1 cellular context compared by ENCODE assay signal in the genomic region with DNA sequence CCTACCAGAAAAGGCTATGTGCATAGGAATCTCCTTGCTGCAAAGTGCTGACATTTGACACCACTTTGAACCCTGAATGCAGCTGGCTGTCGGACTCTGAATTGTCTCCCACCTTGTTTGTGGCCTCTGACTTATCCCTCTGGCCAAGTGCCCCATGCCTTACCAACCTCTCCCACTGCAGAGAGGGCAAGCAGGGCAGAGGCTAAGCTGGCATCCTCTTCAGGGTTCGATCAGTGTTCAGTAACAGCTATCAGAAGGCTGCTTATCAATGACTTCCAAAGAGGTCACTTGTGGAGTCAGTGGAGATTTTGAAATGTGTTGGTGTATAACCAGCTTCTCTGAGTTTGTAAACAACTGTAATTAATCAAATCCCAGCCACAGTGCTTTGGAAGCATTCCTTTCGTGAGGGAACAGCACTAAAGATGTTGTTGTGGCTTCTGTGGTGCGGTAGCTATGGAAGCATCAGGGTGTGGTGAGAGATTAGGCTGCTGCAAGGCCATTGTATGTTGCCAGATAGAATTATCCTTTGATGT.
TF ChIP-seq lines count a peak whose summit lies in the region.

No MANE protein-coding gene starts in this region.

TF ChIP-seq in HepG2, 621 proteins besides CTCF, POLR2A, EP300 and RAD21 (continued from another document):
- TF ChIP-seq, protein P1, sequence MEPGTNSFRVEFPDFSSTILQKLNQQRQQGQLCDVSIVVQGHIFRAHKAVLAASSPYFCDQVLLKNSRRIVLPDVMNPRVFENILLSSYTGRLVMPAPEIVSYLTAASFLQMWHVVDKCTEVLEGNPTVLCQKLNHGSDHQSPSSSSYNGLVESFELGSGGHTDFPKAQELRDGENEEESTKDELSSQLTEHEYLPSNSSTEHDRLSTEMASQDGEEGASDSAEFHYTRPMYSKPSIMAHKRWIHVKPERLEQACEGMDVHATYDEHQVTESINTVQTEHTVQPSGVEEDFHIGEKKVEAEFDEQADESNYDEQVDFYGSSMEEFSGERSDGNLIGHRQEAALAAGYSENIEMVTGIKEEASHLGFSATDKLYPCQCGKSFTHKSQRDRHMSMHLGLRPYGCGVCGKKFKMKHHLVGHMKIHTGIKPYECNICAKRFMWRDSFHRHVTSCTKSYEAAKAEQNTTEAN (CRISPR knock-in tag; conservative IDR thresholded peaks at IDR 0.05), result peak; percentile 61; the same call in 1 of the 2 replicates
- TF ChIP-seq RFX1 (IDR thresholded peaks at IDR 0.05), result peak; percentile 79
- TF ChIP-seq MAFF (IDR thresholded peaks at IDR 0.05; ENCODE audit: low read depth, low read length), result 0 out of 2 replicates have a peak, but pooled peaks have one; percentile 3
- TF ChIP-seq MYC (CRISPR knock-in tag; IDR thresholded peaks at IDR 0.05; ENCODE audit: borderline replicate concordance), result peak; percentile 36; the same call in 1 of the 2 replicates
- TF ChIP-seq, protein P2, sequence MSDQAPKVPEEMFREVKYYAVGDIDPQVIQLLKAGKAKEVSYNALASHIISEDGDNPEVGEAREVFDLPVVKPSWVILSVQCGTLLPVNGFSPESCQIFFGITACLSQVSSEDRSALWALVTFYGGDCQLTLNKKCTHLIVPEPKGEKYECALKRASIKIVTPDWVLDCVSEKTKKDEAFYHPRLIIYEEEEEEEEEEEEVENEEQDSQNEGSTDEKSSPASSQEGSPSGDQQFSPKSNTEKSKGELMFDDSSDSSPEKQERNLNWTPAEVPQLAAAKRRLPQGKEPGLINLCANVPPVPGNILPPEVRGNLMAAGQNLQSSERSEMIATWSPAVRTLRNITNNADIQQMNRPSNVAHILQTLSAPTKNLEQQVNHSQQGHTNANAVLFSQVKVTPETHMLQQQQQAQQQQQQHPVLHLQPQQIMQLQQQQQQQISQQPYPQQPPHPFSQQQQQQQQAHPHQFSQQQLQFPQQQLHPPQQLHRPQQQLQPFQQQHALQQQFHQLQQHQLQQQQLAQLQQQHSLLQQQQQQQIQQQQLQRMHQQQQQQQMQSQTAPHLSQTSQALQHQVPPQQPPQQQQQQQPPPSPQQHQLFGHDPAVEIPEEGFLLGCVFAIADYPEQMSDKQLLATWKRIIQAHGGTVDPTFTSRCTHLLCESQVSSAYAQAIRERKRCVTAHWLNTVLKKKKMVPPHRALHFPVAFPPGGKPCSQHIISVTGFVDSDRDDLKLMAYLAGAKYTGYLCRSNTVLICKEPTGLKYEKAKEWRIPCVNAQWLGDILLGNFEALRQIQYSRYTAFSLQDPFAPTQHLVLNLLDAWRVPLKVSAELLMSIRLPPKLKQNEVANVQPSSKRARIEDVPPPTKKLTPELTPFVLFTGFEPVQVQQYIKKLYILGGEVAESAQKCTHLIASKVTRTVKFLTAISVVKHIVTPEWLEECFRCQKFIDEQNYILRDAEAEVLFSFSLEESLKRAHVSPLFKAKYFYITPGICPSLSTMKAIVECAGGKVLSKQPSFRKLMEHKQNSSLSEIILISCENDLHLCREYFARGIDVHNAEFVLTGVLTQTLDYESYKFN (CRISPR knock-in tag; conservative IDR thresholded peaks at IDR 0.05), result peak; percentile 28; the same call in 1 of the 2 replicates
- TF ChIP-seq, protein P3, sequence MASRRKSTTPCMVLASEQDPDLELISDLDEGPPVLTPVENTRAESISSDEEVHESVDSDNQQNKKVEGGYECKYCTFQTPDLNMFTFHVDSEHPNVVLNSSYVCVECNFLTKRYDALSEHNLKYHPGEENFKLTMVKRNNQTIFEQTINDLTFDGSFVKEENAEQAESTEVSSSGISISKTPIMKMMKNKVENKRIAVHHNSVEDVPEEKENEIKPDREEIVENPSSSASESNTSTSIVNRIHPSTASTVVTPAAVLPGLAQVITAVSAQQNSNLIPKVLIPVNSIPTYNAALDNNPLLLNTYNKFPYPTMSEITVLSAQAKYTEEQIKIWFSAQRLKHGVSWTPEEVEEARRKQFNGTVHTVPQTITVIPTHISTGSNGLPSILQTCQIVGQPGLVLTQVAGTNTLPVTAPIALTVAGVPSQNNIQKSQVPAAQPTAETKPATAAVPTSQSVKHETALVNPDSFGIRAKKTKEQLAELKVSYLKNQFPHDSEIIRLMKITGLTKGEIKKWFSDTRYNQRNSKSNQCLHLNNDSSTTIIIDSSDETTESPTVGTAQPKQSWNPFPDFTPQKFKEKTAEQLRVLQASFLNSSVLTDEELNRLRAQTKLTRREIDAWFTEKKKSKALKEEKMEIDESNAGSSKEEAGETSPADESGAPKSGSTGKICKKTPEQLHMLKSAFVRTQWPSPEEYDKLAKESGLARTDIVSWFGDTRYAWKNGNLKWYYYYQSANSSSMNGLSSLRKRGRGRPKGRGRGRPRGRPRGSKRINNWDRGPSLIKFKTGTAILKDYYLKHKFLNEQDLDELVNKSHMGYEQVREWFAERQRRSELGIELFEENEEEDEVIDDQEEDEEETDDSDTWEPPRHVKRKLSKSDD (CRISPR knock-in tag; IDR thresholded peaks at IDR 0.05; ENCODE audit: low read depth), result 0 out of 2 replicates have a peak, but pooled peaks have one; percentile 25
- no peak for TF ChIP-seq CCAR2 (optimal IDR thresholded peaks at IDR 0.05; ENCODE audit: low read depth, low read length)
- peak; percentile 13 to 63; a peak in 1 of 4 replicates for TF ChIP-seq NR2F1 (CRISPR knock-in tag; IDR thresholded peaks at IDR 0.05)
- TF ChIP-seq NCOA1 (CRISPR knock-in tag; IDR thresholded peaks at IDR 0.05), result no peak
- TF ChIP-seq FOXO1 (CRISPR knock-in tag; IDR thresholded peaks at IDR 0.05), result 0 out of 2 replicates have a peak, but pooled peaks have one; percentile 0
- TF ChIP-seq, protein P4, sequence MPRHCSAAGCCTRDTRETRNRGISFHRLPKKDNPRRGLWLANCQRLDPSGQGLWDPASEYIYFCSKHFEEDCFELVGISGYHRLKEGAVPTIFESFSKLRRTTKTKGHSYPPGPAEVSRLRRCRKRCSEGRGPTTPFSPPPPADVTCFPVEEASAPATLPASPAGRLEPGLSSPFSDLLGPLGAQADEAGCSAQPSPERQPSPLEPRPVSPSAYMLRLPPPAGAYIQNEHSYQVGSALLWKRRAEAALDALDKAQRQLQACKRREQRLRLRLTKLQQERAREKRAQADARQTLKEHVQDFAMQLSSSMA (CRISPR knock-in tag; IDR thresholded peaks at IDR 0.05), result no peak
- no peak for TF ChIP-seq ZNF766 (CRISPR knock-in tag; IDR thresholded peaks at IDR 0.05; ENCODE audit: borderline replicate concordance)
- TF ChIP-seq NCOA2 (CRISPR knock-in tag; IDR thresholded peaks at IDR 0.05), result peak; percentile 35; the same call in 1 of the 2 replicates
- TF ChIP-seq FOXP1 (IDR thresholded peaks at IDR 0.05), result peak; percentile 92
- TF ChIP-seq FOXP1 (CRISPR knock-in tag; IDR thresholded peaks at IDR 0.05), result peak; percentile 44; the same call in 1 of the 2 replicates
- no peak for TF ChIP-seq POLR2AphosphoS5 (IDR thresholded peaks at IDR 0.05; ENCODE audit: low read depth, low read length)
- TF ChIP-seq, protein P5, sequence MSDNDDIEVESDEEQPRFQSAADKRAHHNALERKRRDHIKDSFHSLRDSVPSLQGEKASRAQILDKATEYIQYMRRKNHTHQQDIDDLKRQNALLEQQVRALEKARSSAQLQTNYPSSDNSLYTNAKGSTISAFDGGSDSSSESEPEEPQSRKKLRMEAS (IDR thresholded peaks at IDR 0.05), result 0 out of 2 replicates have a peak, but pooled peaks have one; percentile 39
- TF ChIP-seq ZNF605 (CRISPR knock-in tag; IDR thresholded peaks at IDR 0.05), result peak; percentile 49; the same call in 1 of the 2 replicates
- no peak for TF ChIP-seq DNMT3B (CRISPR knock-in tag; conservative IDR thresholded peaks at IDR 0.05)
- TF ChIP-seq, protein P6, sequence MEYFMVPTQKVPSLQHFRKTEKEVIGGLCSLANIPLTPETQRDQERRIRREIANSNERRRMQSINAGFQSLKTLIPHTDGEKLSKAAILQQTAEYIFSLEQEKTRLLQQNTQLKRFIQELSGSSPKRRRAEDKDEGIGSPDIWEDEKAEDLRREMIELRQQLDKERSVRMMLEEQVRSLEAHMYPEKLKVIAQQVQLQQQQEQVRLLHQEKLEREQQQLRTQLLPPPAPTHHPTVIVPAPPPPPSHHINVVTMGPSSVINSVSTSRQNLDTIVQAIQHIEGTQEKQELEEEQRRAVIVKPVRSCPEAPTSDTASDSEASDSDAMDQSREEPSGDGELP (IDR thresholded peaks at IDR 0.05; ENCODE audit: borderline replicate concordance, low read depth), result peak; percentile 80; the same call in 1 of the 2 replicates
- TF ChIP-seq KDM5A (IDR thresholded peaks at IDR 0.05; ENCODE audit: borderline replicate concordance, low read length), result peak; percentile 7; the same call in 1 of the 2 replicates
- TF ChIP-seq NKX3-1 (CRISPR knock-in tag; IDR thresholded peaks at IDR 0.05), result peak; percentile 49; the same call in 1 of the 2 replicates
- peak; percentile 71 for TF ChIP-seq NR2F6 (IDR thresholded peaks at IDR 0.05)
- peak; percentile 70; the same call in 1 of the 2 replicates for TF ChIP-seq NR2F6 (CRISPR knock-in tag; IDR thresholded peaks at IDR 0.05)
- TF ChIP-seq RXRA (CRISPR knock-in tag; IDR thresholded peaks at IDR 0.05), result peak; percentile 61; the same call in 1 of the 2 replicates
- peak; percentile 49; the same call in 1 of the 2 replicates for TF ChIP-seq ZMYM4 (CRISPR knock-in tag; IDR thresholded peaks at IDR 0.05)
- TF ChIP-seq ZNF430 (CRISPR knock-in tag; IDR thresholded peaks at IDR 0.05), result peak; percentile 41; the same call in 1 of the 2 replicates
- 0 out of 2 replicates have a peak, but pooled peaks have one; percentile 18 for TF ChIP-seq ZNF644 (CRISPR knock-in tag; IDR thresholded peaks at IDR 0.05; ENCODE audit: low read depth)
- 0 out of 2 replicates have a peak, but pooled peaks have one; percentile 23 for TF ChIP-seq ZNF792 (CRISPR knock-in tag; IDR thresholded peaks at IDR 0.05)
- 0 out of 2 replicates have a peak, but pooled peaks have one; percentile 82 for TF ChIP-seq CHD4 (IDR thresholded peaks at IDR 0.05; ENCODE audit: borderline replicate concordance, low read length)
TF ChIP-seq in HepG2: peak in this region for 83.
